ENCODE assay signal across 8 cellular contexts in the genomic region with DNA sequence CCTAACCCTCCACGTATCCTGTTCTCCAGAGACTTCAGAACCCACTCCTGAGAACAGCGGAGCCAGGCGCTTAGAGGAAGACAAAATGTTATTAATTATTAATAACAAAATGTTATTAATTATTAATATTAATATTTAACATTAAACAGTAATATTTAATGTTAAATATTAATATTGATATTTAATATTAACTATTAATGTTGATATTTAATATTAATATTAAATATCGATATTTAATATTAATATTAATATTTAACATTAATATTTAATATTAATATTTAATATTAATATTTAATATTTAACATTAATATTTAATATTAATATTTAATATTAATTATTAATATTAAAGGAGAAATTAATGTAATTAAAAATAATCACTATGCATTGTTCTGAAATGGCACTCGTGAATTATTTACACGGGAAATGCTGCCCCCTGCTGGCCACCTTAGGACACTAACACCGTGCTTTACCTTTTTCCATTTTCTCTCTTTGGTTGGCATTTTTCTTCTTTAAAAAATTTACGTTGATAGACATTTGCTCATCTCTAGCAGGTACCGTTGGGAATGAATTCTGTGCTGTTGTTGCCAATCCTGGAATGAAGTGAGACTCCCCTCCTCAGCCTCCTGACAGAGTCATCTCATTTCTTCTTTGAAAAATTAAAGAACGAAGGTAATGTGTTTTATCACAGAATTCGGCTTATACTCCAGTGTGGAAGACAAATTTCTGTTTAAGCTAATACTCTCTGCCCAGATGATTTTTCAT. TPM values are rescaled to one million over a fixed set of nuclear protein-coding genes. Genes with fewer than 3 reads are reported as not detected.
DNase-seq lines count a peak whose midpoint lies in the region; ATAC-seq and TF ChIP-seq lines count a peak whose summit lies in the region.

No MANE protein-coding gene starts in this region.

- no peak overlapping the region for H3K4me2 ChIP-seq in GM23248 (ENCODE audit: unreplicated experiment)

- no peaks in the 10 kb centered on the region for H3F3A ChIP-seq in GM23248 (ENCODE audit: insufficient read depth)

- ATAC-seq in left ventricle myocardium superior = no peak
- no peak for ATAC-seq in GM21447 (IDR thresholded peaks at IDR 0.05; ENCODE audit: unreplicated experiment)
- ATAC-seq in GM19351 (IDR thresholded peaks at IDR 0.05; ENCODE audit: unreplicated experiment) = no peak

- no peak overlapping the region for H2AFZ ChIP-seq in GM23248

- no peaks in the 10 kb centered on the region for H3K36me3 ChIP-seq in GM23248 (ENCODE audit: low read depth)

- no peaks in the 10 kb centered on the region for H3K9me3 ChIP-seq in GM23248 (ENCODE audit: low read depth)

- H3K4me3 ChIP-seq in AG10803 (ENCODE audit: low read length) (no peak overlapping the region), GM23248 (no peak overlapping the region)

- no peak overlapping the region for H3K9ac ChIP-seq in GM23248

- in situ Hi-C loops in GM23248 (cut with MboI) = loop anchor here (25.0 kb wide), 1 partner anchor 309 kb away; a partner anchor contains a TSS

- no peaks in the 10 kb centered on the region for H3K9me2 ChIP-seq in GM23248 (ENCODE audit: insufficient read depth)

- intact Hi-C loops in left ventricle myocardium superior (cut with micrococcal nuclease) = no loop called here

- peak; percentile 74 for TF ChIP-seq CTCF in AG10803 (conservative IDR thresholded peaks at IDR 0.05; ENCODE audit: low read length)
- peak; percentile 76 for TF ChIP-seq CTCF in RWPE1 (conservative IDR thresholded peaks at IDR 0.05; ENCODE audit: low read depth)

- CTCF ChIA-PET in RWPE1 (lab: Yijun Ruan, JAX) = no interaction called here

- H3K27me3 ChIP-seq in GM23248 (replicated peaks; ENCODE audit: insufficient read depth) = peaks cover 4% of the 10 kb centered on the region; the same call in 1 of the 2 replicates

- H4K20me1 ChIP-seq in GM23248 (ENCODE audit: insufficient read depth) = no peaks in the 10 kb centered on the region

- DNase-seq in AG10803 (ENCODE audit: low read depth) = peak; percentile 31
- peak; percentile 65 for DNase-seq in GM23248
- peak; percentile 27 for DNase-seq in RWPE1 (ENCODE audit: low spot score)
- DNase-seq in activated naive CD4-positive, alpha-beta T cell (lab: John Stamatoyannopoulos, UW) = peak in 3 of 4 experiments; percentile 33 to 61 (median 53)
- DNase-seq in left ventricle myocardium superior = peak; percentile 68
- DNase-seq in smooth muscle cell of the brain vasculature (ENCODE audit: low read depth, low spot score) = peak; percentile 6

- 40 to 42% methylated on average over 11 of the region's 11 CpGs for WGBS in GM23248 (ENCODE audit: low coverage in 1 of 2, low lambda C conversion rate in 2 of 2, missing lambda C conversion rate in 2 of 2), 2 experiments

- no peak overlapping the region for H3K27ac ChIP-seq in GM23248
- H3K27ac ChIP-seq in RWPE1 = no peak overlapping the region

- H3K4me1 ChIP-seq in GM23248 (ENCODE audit: insufficient read depth) = no peaks in the 10 kb centered on the region

- H3K79me2 ChIP-seq in GM23248 (ENCODE audit: insufficient read depth) = no peaks in the 10 kb centered on the region

- POLR2A ChIA-PET in RWPE1 (lab: Yijun Ruan, JAX; ENCODE audit: low non-redundant PET) = no interaction called here

RNA-seq across cellular contexts. Expression of a gene that starts 7.5 kb away (rescaled TPM):
- total RNA-seq in GM23248 (2014; rRNA removed; shearing (Covaris generic)) = not detected in 2 replicates
- polyA plus RNA-seq in GM23248 (2016; fragmentation: Nextera tagmentation; extraction: Ambion mirVana) = not detected in 2 replicates
- total RNA-seq in left ventricle myocardium superior = not detected

Comparison
In these comparisons a context has a peak if more than half of its experiments do, and no peak if none do; other contexts are left out.
1. DNase-seq: peak in every context shown above with its lines; median percentile 68 in left ventricle myocardium superior; 65 in GM23248; 53 in activated naive CD4-positive, alpha-beta T cell; 31 in AG10803; 27 in RWPE1; 6 in smooth muscle cell of the brain vasculature.